ENCODE assay signal across 12 cellular contexts in genomic region chr7:156943091-156944041, GRCh38. TPM values are rescaled to one million over a fixed set of nuclear protein-coding genes. Genes with fewer than 3 reads are reported as not detected.
DNase-seq lines count a peak whose midpoint lies in the region; ATAC-seq and TF ChIP-seq lines count a peak whose summit lies in the region.
"Had no signal": no experiment of that assay in that cellular context is flagged by ENCODE, and none has a peak within 500 bp of the region (broad histone marks: within the 10 kb centered on the region; RNA-seq: fewer than 3 reads in every experiment).

No MANE protein-coding gene starts in this region.

- DNase-seq in NCI-H1417 (lab: John Stamatoyannopoulos, UW) = peak in 2 of 3 experiments; percentile 57 to 72
- no peak for DNase-seq in NCI-H1417 treated with DMSO at 0.1 percent for 48 hours (lab: John Stamatoyannopoulos, UW)
- DNase-seq in PC-3 = no peak
- DNase-seq in epithelial cell of proximal tubule (ENCODE audit: low read depth) = no peak
- no peak for DNase-seq in NAMALWA (ENCODE audit: low spot score)
- DNase-seq in T1000 (lab: John Stamatoyannopoulos, UW) = no peak
- no peak for DNase-seq in activated T-helper 1 cell treated with anti-CD3 and anti-CD28 coated beads, Interleukin-12 subunit alpha, Interleukin-12 subunit beta, Interleukin-2, Interleukin-4 antibody, amounts not matched to agents 30 ng/mL and 10 ng/mL and 1 ng/mL, durations not matched to agents 14 hours and 24 hours and 36 hours (ENCODE audit: low spot score)
- DNase-seq: left cardiac atrium; NCI-H748 treated with DMSO at 0.1 percent for 48 hours; stimulated activated CD8-positive, alpha-beta memory T cell treated with anti-CD3 and anti-CD28 coated beads, Interleukin-4, amount 100 ng/mL, for 48 hours had no signal

- H3K27ac ChIP-seq in PC-3 (ENCODE audit: low read length) (no peak overlapping the region), parathyroid adenoma (no peak overlapping the region)
- H3K27ac ChIP-seq: 22Rv1 had no signal

- BruUV-seq in PC-3 (replicated peaks; lab: Mats Ljungman, UMichigan) = no TSS peak

- H3K79me2 ChIP-seq in PC-3 (ENCODE audit: low read length) = no peaks in the 10 kb centered on the region
- no peaks in the 10 kb centered on the region for H3K79me2 ChIP-seq in parathyroid adenoma

- H3K9me2 ChIP-seq in PC-3 (replicated peaks; ENCODE audit: low read length) = no peaks in the 10 kb centered on the region

- CTCF ChIA-PET in PC-3 (lab: Charles Lee) = no interaction called here

- peaks cover 14% of the 10 kb centered on the region for H3K9me3 Mint-ChIP-seq in activated T-helper 1 cell treated with anti-CD3 and anti-CD28 coated beads, Interleukin-12 subunit alpha, Interleukin-12 subunit beta, Interleukin-2, Interleukin-4 antibody, amounts not matched to agents 30 ng/mL and 10 ng/mL and 1 ng/mL, durations not matched to agents 14 hours and 24 hours and 36 hours

- H3K4me3 Mint-ChIP-seq in activated T-helper 1 cell treated with anti-CD3 and anti-CD28 coated beads, Interleukin-12 subunit alpha, Interleukin-12 subunit beta, Interleukin-2, Interleukin-4 antibody, amounts not matched to agents 30 ng/mL and 10 ng/mL and 1 ng/mL, durations not matched to agents 14 hours and 24 hours and 36 hours = no peak overlapping the region

- H3K4me3 ChIP-seq in PC-3 (ENCODE audit: low read length) (no peak overlapping the region), epithelial cell of proximal tubule (ENCODE audit: low read depth, low read length) (peak overlapping the region; percentile 24), parathyroid adenoma (ENCODE audit: low read depth, low read length) (no peak overlapping the region)

- H3K4me1 ChIP-seq in PC-3 (ENCODE audit: insufficient read depth, low read length) (no peaks in the 10 kb centered on the region; the same call in 1 of the 2 replicates), parathyroid adenoma (peaks cover 2% of the 10 kb centered on the region)

- H3K4me2 ChIP-seq in PC-3 (ENCODE audit: low read length) = no peak overlapping the region
- no peak overlapping the region for H3K4me2 ChIP-seq in parathyroid adenoma (ENCODE audit: low read length)

- H3K36me3 ChIP-seq in PC-3 (ENCODE audit: low read depth, low read length) = no peaks in the 10 kb centered on the region
- H3K36me3 ChIP-seq in parathyroid adenoma (ENCODE audit: control insufficient read depth, insufficient read depth, low read length) = no peaks in the 10 kb centered on the region

- POLR2A ChIA-PET in PC-3 (lab: Charles Lee; ENCODE audit: unreplicated experiment) = no interaction called here

- H3K9me3 ChIP-seq in PC-3 (ENCODE audit: low read length) (no peaks in the 10 kb centered on the region), parathyroid adenoma (ENCODE audit: control insufficient read depth, low read length) (no peaks in the 10 kb centered on the region)

- TF ChIP-seq CTCF in PC-3 (conservative IDR thresholded peaks at IDR 0.05; ENCODE audit: low read depth, low read length) (no peak), epithelial cell of proximal tubule (conservative IDR thresholded peaks at IDR 0.05; ENCODE audit: low read depth, low read length) (no peak), parathyroid adenoma (IDR thresholded peaks at IDR 0.05) (no peak)

- no peak overlapping the region for H3K27ac Mint-ChIP-seq in activated T-helper 1 cell treated with anti-CD3 and anti-CD28 coated beads, Interleukin-12 subunit alpha, Interleukin-12 subunit beta, Interleukin-2, Interleukin-4 antibody, amounts not matched to agents 30 ng/mL and 10 ng/mL and 1 ng/mL, durations not matched to agents 14 hours and 24 hours and 36 hours

- no peaks in the 10 kb centered on the region for H4K20me1 ChIP-seq in PC-3 (ENCODE audit: low read length)

- H3F3A ChIP-seq in PC-3 (ENCODE audit: low read length, unreplicated experiment) = no peaks in the 10 kb centered on the region

- H2AFZ ChIP-seq in PC-3 (ENCODE audit: low read length) = no peak overlapping the region
- peak overlapping the region; percentile 88 for H2AFZ ChIP-seq in parathyroid adenoma

- peaks cover 5% of the 10 kb centered on the region for H3K36me3 Mint-ChIP-seq in activated T-helper 1 cell treated with anti-CD3 and anti-CD28 coated beads, Interleukin-12 subunit alpha, Interleukin-12 subunit beta, Interleukin-2, Interleukin-4 antibody, amounts not matched to agents 30 ng/mL and 10 ng/mL and 1 ng/mL, durations not matched to agents 14 hours and 24 hours and 36 hours (ENCODE audit: low read depth)

- ATAC-seq in PC-3 = peak; percentile 55

- no peak overlapping the region for H3K9ac ChIP-seq in PC-3 (ENCODE audit: low read length)
- H3K9ac ChIP-seq in parathyroid adenoma = no peak overlapping the region

- peaks cover 11% of the 10 kb centered on the region for H3K27me3 Mint-ChIP-seq in activated T-helper 1 cell treated with anti-CD3 and anti-CD28 coated beads, Interleukin-12 subunit alpha, Interleukin-12 subunit beta, Interleukin-2, Interleukin-4 antibody, amounts not matched to agents 30 ng/mL and 10 ng/mL and 1 ng/mL, durations not matched to agents 14 hours and 24 hours and 36 hours (ENCODE audit: insufficient read depth)

- intact Hi-C loops in PC-3 (cut with micrococcal nuclease) = no loop called here
- intact Hi-C loops in activated T-helper 1 cell treated with anti-CD3 and anti-CD28 coated beads, Interleukin-12 subunit alpha, Interleukin-12 subunit beta, Interleukin-2, Interleukin-4 antibody, amounts not matched to agents 30 ng/mL and 10 ng/mL and 1 ng/mL, durations not matched to agents 14 hours and 24 hours and 36 hours (cut with micrococcal nuclease) = no loop called here

- H3K4me1 Mint-ChIP-seq in activated T-helper 1 cell treated with anti-CD3 and anti-CD28 coated beads, Interleukin-12 subunit alpha, Interleukin-12 subunit beta, Interleukin-2, Interleukin-4 antibody, amounts not matched to agents 30 ng/mL and 10 ng/mL and 1 ng/mL, durations not matched to agents 14 hours and 24 hours and 36 hours (ENCODE audit: low read depth) = peaks cover 8% of the 10 kb centered on the region

- H3K27me3 ChIP-seq in PC-3 (ENCODE audit: low read length) (no peaks in the 10 kb centered on the region), parathyroid adenoma (ENCODE audit: control insufficient read depth, insufficient read depth, low read length) (no peaks in the 10 kb centered on the region)

RNA-seq across cellular contexts. Expression of gene NOM1, which starts 6.1 kb away (rescaled TPM):
- total RNA-seq in PC-3 (2014; rRNA removed) (17.7 and 28.5 TPM in 2 replicates), epithelial cell of proximal tubule (8.9 and 17.7 TPM in 2 replicates)
- 46.4 and 50.9 TPM in 2 replicates for total RNA-seq in activated T-helper 1 cell treated with anti-CD3 and anti-CD28 coated beads, Interleukin-12 subunit alpha, Interleukin-12 subunit beta, Interleukin-2, Interleukin-4 antibody, amounts not matched to agents 30 ng/mL and 10 ng/mL and 1 ng/mL, durations not matched to agents 14 hours and 24 hours and 36 hours

RNA-seq across cellular contexts. Expression of gene LMBR1, which starts 50.4 kb away (rescaled TPM):
- total RNA-seq in PC-3 (2014; rRNA removed) (61.7 and 63.9 TPM in 2 replicates), epithelial cell of proximal tubule (27.5 and 34.6 TPM in 2 replicates)
- 53.5 and 55.5 TPM in 2 replicates for total RNA-seq in activated T-helper 1 cell treated with anti-CD3 and anti-CD28 coated beads, Interleukin-12 subunit alpha, Interleukin-12 subunit beta, Interleukin-2, Interleukin-4 antibody, amounts not matched to agents 30 ng/mL and 10 ng/mL and 1 ng/mL, durations not matched to agents 14 hours and 24 hours and 36 hours

Comparison
In these comparisons a context has a peak if more than half of its experiments do, and no peak if none do; other contexts are left out.
1. DNase-seq: peak in NCI-H1417 (2 of 3); none in NCI-H1417 treated with DMSO at 0.1 percent for 48 hours (single experiment), PC-3 (single experiment), epithelial cell of proximal tubule (single experiment), NAMALWA (single experiment), T1000 (single experiment) and activated T-helper 1 cell treated with anti-CD3 and anti-CD28 coated beads, Interleukin-12 subunit alpha, Interleukin-12 subunit beta, Interleukin-2, Interleukin-4 antibody, amounts not matched to agents 30 ng/mL and 10 ng/mL and 1 ng/mL, durations not matched to agents 14 hours and 24 hours and 36 hours (single experiment).